ENCODE assay signal across 16 cellular contexts in the genomic region with DNA sequence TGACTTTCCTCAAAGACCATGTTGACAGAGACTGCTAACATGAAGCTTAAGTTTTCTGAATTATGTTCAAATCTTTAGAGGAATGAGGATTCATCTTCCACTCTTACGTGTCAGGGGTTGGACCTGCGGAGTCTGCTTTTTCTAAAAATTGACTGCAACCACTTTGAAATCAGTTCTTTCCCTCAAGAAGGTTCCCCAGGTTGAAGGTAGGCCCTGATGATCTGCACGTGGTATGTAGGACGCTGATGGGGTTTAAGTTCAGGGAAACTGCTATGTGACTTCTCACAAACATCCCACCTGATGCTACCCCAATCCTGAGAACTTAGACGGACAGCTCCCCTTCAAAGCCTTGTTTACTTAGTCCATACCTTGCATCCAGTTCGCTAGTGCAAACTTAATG. TPM values are rescaled to one million over a fixed set of nuclear protein-coding genes. Genes with fewer than 3 reads are reported as not detected.
A peak's percentile ranks its signal among the peaks of the same experiment; 100 is the strongest.
DNase-seq lines count a peak whose midpoint lies in the region; ATAC-seq, FAIRE-seq and TF ChIP-seq lines count a peak whose summit lies in the region.
"Had no signal": no experiment of that assay in that cellular context is flagged by ENCODE, and none has a peak within 500 bp of the region (broad histone marks: within the 10 kb centered on the region; RNA-seq: fewer than 3 reads in every experiment).

No MANE protein-coding gene starts in this region.

- H3K4me2 ChIP-seq in GM12878 (ENCODE audit: control insufficient read depth, insufficient read depth) = no peak overlapping the region
- H3K4me2 ChIP-seq in GM23248 (ENCODE audit: unreplicated experiment) = no peak overlapping the region

- BruUV-seq in GM12878 (replicated peaks; lab: Mats Ljungman, UMichigan) = no TSS peak

- CTCF ChIA-PET in GM12878 (lab: Yijun Ruan, JAX) = interaction anchor here (1.0 kb wide), 1 partner anchor 11 kb away, joined by 3 read pairs; no protein-coding TSS in a partner anchor

- H3K9me3 Mint-ChIP-seq in stimulated activated naive CD8-positive, alpha-beta T cell treated with anti-CD3 and anti-CD28 coated beads, Interleukin-15, Interleukin-2, amounts not matched to agents 100 ng/mL and 50 ng/mL, for 24 hours = no peaks in the 10 kb centered on the region
- H3K9me3 Mint-ChIP-seq in stimulated activated naive CD8-positive, alpha-beta T cell treated with anti-CD3 and anti-CD28 coated beads, Interleukin-15, amount 100 ng/mL, for 72 hours = no peaks in the 10 kb centered on the region
- H3K9me3 Mint-ChIP-seq: dendritic cell treated with granulocyte-macrophage colony-stimulating factor and Interleukin-4, amounts not matched to agents 40 ng/mL and 50 ng/mL, for 4 days; memory B cell had no signal

- peaks cover 34% of the 10 kb centered on the region for H3K79me2 ChIP-seq in GM12878 (ENCODE audit: control insufficient read depth, insufficient read depth, low read length)
- peaks cover 49% of the 10 kb centered on the region for H3K79me2 ChIP-seq in GM23248 (ENCODE audit: insufficient read depth)

- no peak for FAIRE-seq in GM12878 (lab: Jason Lieb, UNC)

- peaks cover 92% of the 10 kb centered on the region for H3F3A ChIP-seq in GM23248 (ENCODE audit: insufficient read depth)

- H3K27ac Mint-ChIP-seq in stimulated activated naive CD8-positive, alpha-beta T cell treated with anti-CD3 and anti-CD28 coated beads, Interleukin-15, Interleukin-2, amounts not matched to agents 100 ng/mL and 50 ng/mL, for 24 hours = peak overlapping the region; percentile 80
- peak overlapping the region in 1 of 2 donors; percentile 86 for H3K27ac Mint-ChIP-seq in stimulated activated naive CD8-positive, alpha-beta T cell treated with anti-CD3 and anti-CD28 coated beads, Interleukin-15, amount 100 ng/mL, for 72 hours
- H3K27ac Mint-ChIP-seq: dendritic cell treated with granulocyte-macrophage colony-stimulating factor and Interleukin-4, amounts not matched to agents 40 ng/mL and 50 ng/mL, for 4 days had no signal

- in situ Hi-C loops in GM12878 (cut with MboI) (no loop called here), GM23248 (cut with MboI) (no loop called here)

- H3K9me3 ChIP-seq in GM12878 (replicated peaks; ENCODE audit: control insufficient read depth, insufficient read depth, low read length) (no peaks in the 10 kb centered on the region), GM23248 (ENCODE audit: low read depth) (no peaks in the 10 kb centered on the region), testis (no peaks in the 10 kb centered on the region)
- H3K9me3 ChIP-seq: esophagus squamous epithelium, suprapubic skin had no signal

- H3K4me3 ChIP-seq in GM12878 (no peak overlapping the region), GM23248 (no peak overlapping the region), testis (no peak overlapping the region)
- H3K4me3 ChIP-seq: esophagus squamous epithelium, suprapubic skin had no signal

- H2AFZ ChIP-seq in GM12878 (ENCODE audit: control insufficient read depth, low read depth, low read length) (no peak overlapping the region), GM23248 (no peak overlapping the region)

- TF ChIP-seq CTCF in GM12878 (IDR thresholded peaks at IDR 0.05 in 2 of 3, conservative IDR thresholded peaks at IDR 0.05 in 1 of 3; ENCODE audit: control insufficient read depth in 2 of 3, extremely low read depth in 1 of 3, insufficient read depth in 1 of 3, low read depth in 3 of 3, low read length in 3 of 3) = no peak
- no peak for TF ChIP-seq CTCF in testis (IDR thresholded peaks at IDR 0.05)

- no peak overlapping the region for H3K4me3 Mint-ChIP-seq in stimulated activated naive CD8-positive, alpha-beta T cell treated with anti-CD3 and anti-CD28 coated beads, Interleukin-15, Interleukin-2, amounts not matched to agents 100 ng/mL and 50 ng/mL, for 24 hours
- no peak overlapping the region for H3K4me3 Mint-ChIP-seq in stimulated activated naive CD8-positive, alpha-beta T cell treated with anti-CD3 and anti-CD28 coated beads, Interleukin-15, amount 100 ng/mL, for 72 hours
- H3K4me3 Mint-ChIP-seq: dendritic cell treated with granulocyte-macrophage colony-stimulating factor and Interleukin-4, amounts not matched to agents 40 ng/mL and 50 ng/mL, for 4 days; memory B cell had no signal

- TF ChIP-seq POLR2A in GM12878 (IDR thresholded peaks at IDR 0.05; ENCODE audit: low read depth, low read length) = no peak
- no peak for TF ChIP-seq POLR2A in testis (IDR thresholded peaks at IDR 0.05)

- H4K20me1 ChIP-seq in GM12878 (ENCODE audit: control insufficient read depth, insufficient read depth) (peaks cover 10% of the 10 kb centered on the region), GM23248 (ENCODE audit: insufficient read depth) (peaks cover 11% of the 10 kb centered on the region)

- no peak for ATAC-seq in stimulated activated naive CD8-positive, alpha-beta T cell treated with anti-CD3 and anti-CD28 coated beads, Interleukin-15, amount 100 ng/mL, for 72 hours
- ATAC-seq in GM12878 (no peak), sciatic nerve (no peak)
- ATAC-seq: right cardiac atrium had no signal

- no peaks in the 10 kb centered on the region for H3K27me3 Mint-ChIP-seq in stimulated activated naive CD8-positive, alpha-beta T cell treated with anti-CD3 and anti-CD28 coated beads, Interleukin-15, Interleukin-2, amounts not matched to agents 100 ng/mL and 50 ng/mL, for 24 hours
- H3K27me3 Mint-ChIP-seq in stimulated activated naive CD8-positive, alpha-beta T cell treated with anti-CD3 and anti-CD28 coated beads, Interleukin-15, amount 100 ng/mL, for 72 hours = no peaks in the 10 kb centered on the region
- H3K27me3 Mint-ChIP-seq: dendritic cell treated with granulocyte-macrophage colony-stimulating factor and Interleukin-4, amounts not matched to agents 40 ng/mL and 50 ng/mL, for 4 days; memory B cell had no signal

- DNase-seq in stimulated activated naive CD8-positive, alpha-beta T cell treated with anti-CD3 and anti-CD28 coated beads, Interleukin-15, amount 100 ng/mL, for 72 hours = no peak
- DNase-seq in GM12878 (ENCODE audit: low read depth, low spot score) = no peak
- DNase-seq in sciatic nerve (ENCODE audit: low spot score) = no peak
- DNase-seq in GM23248 = no peak
- no peak for DNase-seq in testis
- DNase-seq: activated gamma-delta T cell, brain microvascular endothelial cell, esophagus squamous epithelium, NCI-H2029 treated with DMSO at 0.1 percent for 48 hours, NCI-H510A treated with DMSO at 0.1 percent for 48 hours, OCI-M1, right cardiac atrium had no signal

- no peaks in the 10 kb centered on the region for H3K9me2 ChIP-seq in GM23248 (ENCODE audit: insufficient read depth)

- H3K4me1 Mint-ChIP-seq in stimulated activated naive CD8-positive, alpha-beta T cell treated with anti-CD3 and anti-CD28 coated beads, Interleukin-15, Interleukin-2, amounts not matched to agents 100 ng/mL and 50 ng/mL, for 24 hours (ENCODE audit: low read depth) = peaks cover 47% of the 10 kb centered on the region
- H3K4me1 Mint-ChIP-seq in stimulated activated naive CD8-positive, alpha-beta T cell treated with anti-CD3 and anti-CD28 coated beads, Interleukin-15, amount 100 ng/mL, for 72 hours = peaks cover 44% of the 10 kb centered on the region

- TF ChIP-seq RAD21 in GM12878 (IDR thresholded peaks at IDR 0.05; ENCODE audit: insufficient read depth, low read depth, low read length) = no peak

- peaks cover 41 to 50% of the 10 kb centered on the region in 2 experiments for H3K36me3 ChIP-seq in GM12878 (ENCODE audit: control insufficient read depth in 2 of 2, insufficient read depth in 2 of 2, low read length in 1 of 2)
- H3K36me3 ChIP-seq in GM23248 (ENCODE audit: low read depth) = peaks cover 60% of the 10 kb centered on the region
- no peaks in the 10 kb centered on the region for H3K36me3 ChIP-seq in testis (ENCODE audit: low read depth, missing control alignments)

- TF ChIP-seq EP300 in GM12878 (IDR thresholded peaks at IDR 0.05; ENCODE audit: borderline replicate concordance in 1 of 2, control insufficient read depth in 1 of 2, low read depth in 2 of 2, low read length in 2 of 2) = no peak

- SMC1A ChIA-PET in GM12878 (lab: Charles Lee; ENCODE audit: uncharacterized antibody, unreplicated experiment) = no interaction called here

- POLR2A ChIA-PET in GM12878 (lab: Charles Lee) = interaction anchor here (1.8 kb wide), 1 partner anchor 14 kb away, joined by 7 read pairs; a partner anchor contains a TSS

- RAD21 ChIA-PET in GM12878 (lab: Charles Lee; ENCODE audit: unreplicated experiment) = no interaction called here

- H3K27me3 ChIP-seq in GM12878 (replicated peaks in 1 of 2; ENCODE audit: control insufficient read depth in 2 of 2, insufficient read depth in 2 of 2, low read length in 1 of 2) (no peaks in the 10 kb centered on the region), GM23248 (replicated peaks; ENCODE audit: insufficient read depth) (no peaks in the 10 kb centered on the region), testis (no peaks in the 10 kb centered on the region)
- H3K27me3 ChIP-seq: brain microvascular endothelial cell, esophagus squamous epithelium, suprapubic skin had no signal

- H3K36me3 Mint-ChIP-seq in stimulated activated naive CD8-positive, alpha-beta T cell treated with anti-CD3 and anti-CD28 coated beads, Interleukin-15, Interleukin-2, amounts not matched to agents 100 ng/mL and 50 ng/mL, for 24 hours (ENCODE audit: low read depth) = peaks cover 75% of the 10 kb centered on the region

- H3K9ac ChIP-seq in GM12878 (ENCODE audit: control insufficient read depth, insufficient read depth, low read length) (no peak overlapping the region), GM23248 (no peak overlapping the region)

- H3K27ac ChIP-seq in GM12878 (ENCODE audit: control insufficient read depth, insufficient read depth) (no peak overlapping the region), GM23248 (no peak overlapping the region), testis (no peak overlapping the region)
- H3K27ac ChIP-seq: brain microvascular endothelial cell, esophagus squamous epithelium, suprapubic skin had no signal

- intact Hi-C loops in GM12878 (cut with micrococcal nuclease; ENCODE audit: unreplicated experiment) = no loop called here
- intact Hi-C loops in sciatic nerve (cut with DNase I) = no loop called here
- intact Hi-C loops in testis (cut with DNase I; ENCODE audit: low total_unique reads) = no loop called here

- 67% methylated on average over 6 of the region's 6 CpGs for WGBS in GM12878 (ENCODE audit: insufficient coverage, insufficient replicate concordance, low lambda C conversion rate, missing lambda C conversion rate)
- 78 to 85% methylated on average over 6 of the region's 6 CpGs for WGBS in GM23248 (ENCODE audit: low coverage in 1 of 2, low lambda C conversion rate in 2 of 2, missing lambda C conversion rate in 2 of 2), 2 experiments
- 79 to 83% methylated on average over 6 of the region's 6 CpGs for WGBS in testis, 2 donors

- peaks cover 6% of the 10 kb centered on the region for H3K4me1 ChIP-seq in GM12878 (ENCODE audit: control insufficient read depth, insufficient read depth, low read length)
- peaks cover 11% of the 10 kb centered on the region for H3K4me1 ChIP-seq in GM23248 (ENCODE audit: insufficient read depth)
- peaks cover 2% of the 10 kb centered on the region for H3K4me1 ChIP-seq in testis

RNA-seq across cellular contexts. Expression of a gene that starts 7.2 kb away (rescaled TPM):
- 1,060 and 1,082 TPM in 2 replicates for total RNA-seq in GM12878 (2013; cell fraction: nucleolus; rRNA removed)
- total RNA-seq in GM12878 (2014; rRNA removed) (6,385 and 6,584 TPM in 2 replicates), GM12878 (2014; rRNA removed; fragmentation: Illumina TruSeq; extraction: Trizol) (4,111 and 4,251 TPM in 2 replicates), GM12878 (2021) (2,742 and 2,873 TPM in 2 replicates), sciatic nerve (1,122 TPM), testis (1,000 to 10,000 TPM in 1 of 2 donors, 100 to 1,000 TPM in 1; 777 to 1,606 TPM)
- 2,498 TPM for polyA plus RNA-seq in GM12878 (2011; ENCODE audit: low read depth)
- polyA plus RNA-seq in GM12878 (2011; rRNA removed) (2,058 and 4,963 TPM in 2 replicates), GM12878 (2014; fragmentation: Illumina TruSeq; extraction: Trizol) (2,869 and 4,083 TPM in 2 replicates), GM12878 (2014; fragmentation: Nextera tagmentation; extraction: Ambion mirVana) (1,000 to 10,000 TPM; 3,729 to 5,412 TPM), GM12878 (2014; rRNA removed) (5,813 and 5,897 TPM in 2 replicates), GM12878 (2016; fragmentation: Nextera tagmentation; extraction: Ambion mirVana) (1,000 to 10,000 TPM; 1,365 to 1,424 TPM), GM23248 (2016; fragmentation: Nextera tagmentation; extraction: Ambion mirVana) (837 and 864 TPM in 2 replicates), testis (ENCODE audit: insufficient read depth, low read depth, low replicate concordance) (1,149 TPM)
- 6,471 and 7,747 TPM in 2 replicates for polyA plus RNA-seq in GM12878 (2011; cell fraction: cytosol; rRNA removed)
- 2,792 and 3,345 TPM in 2 replicates for polyA plus RNA-seq in GM12878 (2011; cell fraction: nucleus; rRNA removed)
- polyA plus RNA-seq in GM12878 (2012) = 4,319 and 4,635 TPM in 2 replicates
- polyA minus RNA-seq in GM12878 (2011; rRNA and poly(A)+ RNA removed) = 6,568 and 9,193 TPM in 2 replicates
- 1,862 and 1,930 TPM in 2 replicates for polyA minus RNA-seq in GM12878 (2011; cell fraction: cytosol; rRNA and poly(A)+ RNA removed)
- polyA minus RNA-seq in GM12878 (2011; cell fraction: nucleus; rRNA and poly(A)+ RNA removed) = 910 and 1,213 TPM in 2 replicates
- 2,598 and 3,224 TPM in 2 replicates for total RNA-seq in GM23248 (2014; rRNA removed; shearing (Covaris generic))

RNA-seq across cellular contexts. Expression of a gene that starts 13.4 kb away (rescaled TPM):
- 30.1 and 34.3 TPM in 2 replicates for total RNA-seq in GM12878 (2013; cell fraction: nucleolus; rRNA removed)
- total RNA-seq in GM12878 (2014; rRNA removed) (16.0 and 17.2 TPM in 2 replicates), GM12878 (2014; rRNA removed; fragmentation: Illumina TruSeq; extraction: Trizol) (10.5 and 10.6 TPM in 2 replicates), GM12878 (2021) (24.6 and 28.9 TPM in 2 replicates), sciatic nerve (24.6 TPM), testis (10 to 100 TPM; 39.6 to 53.1 TPM)
- polyA plus RNA-seq in GM12878 (2011; ENCODE audit: low read depth) = 11.5 TPM
- polyA plus RNA-seq in GM12878 (2011; rRNA removed) (14.8 and 17.7 TPM in 2 replicates), GM12878 (2014; fragmentation: Illumina TruSeq; extraction: Trizol) (9.4 and 10.6 TPM in 2 replicates), GM12878 (2014; fragmentation: Nextera tagmentation; extraction: Ambion mirVana) (1 to 10 TPM; 1.0 to 3.2 TPM), GM12878 (2014; rRNA removed) (21.5 and 24.4 TPM in 2 replicates), GM12878 (2016; fragmentation: Nextera tagmentation; extraction: Ambion mirVana) (1 to 10 TPM; 5.2 to 5.5 TPM), GM23248 (2016; fragmentation: Nextera tagmentation; extraction: Ambion mirVana) (3.8 and 4.3 TPM in 2 replicates), testis (ENCODE audit: insufficient read depth, low read depth, low replicate concordance) (61.5 TPM)
- polyA plus RNA-seq in GM12878 (2011; cell fraction: cytosol; rRNA removed) = 16.4 and 21.9 TPM in 2 replicates
- polyA plus RNA-seq in GM12878 (2011; cell fraction: nucleus; rRNA removed) = 173 and 195 TPM in 2 replicates
- polyA plus RNA-seq in GM12878 (2012) = 21.7 and 28.2 TPM in 2 replicates
- 8.6 and 10.9 TPM in 2 replicates for polyA minus RNA-seq in GM12878 (2011; rRNA and poly(A)+ RNA removed)
- 6.8 and 7.5 TPM in 2 replicates for polyA minus RNA-seq in GM12878 (2011; cell fraction: cytosol; rRNA and poly(A)+ RNA removed)
- 16.0 and 24.7 TPM in 2 replicates for polyA minus RNA-seq in GM12878 (2011; cell fraction: nucleus; rRNA and poly(A)+ RNA removed)
- 17.5 and 18.6 TPM in 2 replicates for total RNA-seq in GM23248 (2014; rRNA removed; shearing (Covaris generic))

RNA-seq across cellular contexts. Expression of a gene that starts 24.5 kb away (rescaled TPM):
- 46.6 and 48.5 TPM in 2 replicates for total RNA-seq in GM12878 (2013; cell fraction: nucleolus; rRNA removed)
- total RNA-seq in GM12878 (2014; rRNA removed) (6.5 and 7.1 TPM in 2 replicates), GM12878 (2014; rRNA removed; fragmentation: Illumina TruSeq; extraction: Trizol) (10.1 and 11.5 TPM in 2 replicates), GM12878 (2021) (8.4 and 8.6 TPM in 2 replicates), sciatic nerve (14.1 TPM), testis (10 to 100 TPM; 28.4 to 32.8 TPM)
- polyA plus RNA-seq in GM12878 (2011; ENCODE audit: low read depth) = 5.9 TPM
- polyA plus RNA-seq in GM12878 (2011; rRNA removed) (24.3 and 34.0 TPM in 2 replicates), GM12878 (2014; fragmentation: Illumina TruSeq; extraction: Trizol) (12.4 and 14.7 TPM in 2 replicates), GM12878 (2014; fragmentation: Nextera tagmentation; extraction: Ambion mirVana) (1 to 10 TPM; 1.4 to 3.4 TPM), GM12878 (2014; rRNA removed) (11.6 and 13.4 TPM in 2 replicates), GM12878 (2016; fragmentation: Nextera tagmentation; extraction: Ambion mirVana) (1 to 10 TPM; 6.8 to 7.9 TPM), GM23248 (2016; fragmentation: Nextera tagmentation; extraction: Ambion mirVana) (4.1 and 5.3 TPM in 2 replicates), testis (ENCODE audit: insufficient read depth, low read depth, low replicate concordance) (19.3 TPM)
- polyA plus RNA-seq in GM12878 (2011; cell fraction: cytosol; rRNA removed) = 12.3 and 13.7 TPM in 2 replicates
- 31.5 and 38.7 TPM in 2 replicates for polyA plus RNA-seq in GM12878 (2011; cell fraction: nucleus; rRNA removed)
- 10.7 and 12.3 TPM in 2 replicates for polyA plus RNA-seq in GM12878 (2012)
- 19.5 and 28.6 TPM in 2 replicates for polyA minus RNA-seq in GM12878 (2011; rRNA and poly(A)+ RNA removed)
- 6.1 and 7.9 TPM in 2 replicates for polyA minus RNA-seq in GM12878 (2011; cell fraction: cytosol; rRNA and poly(A)+ RNA removed)
- 15.4 and 24.9 TPM in 2 replicates for polyA minus RNA-seq in GM12878 (2011; cell fraction: nucleus; rRNA and poly(A)+ RNA removed)
- total RNA-seq in GM23248 (2014; rRNA removed; shearing (Covaris generic)) = 6.6 and 7.8 TPM in 2 replicates

RNA-seq across cellular contexts. Expression of a gene that starts 31.5 kb away (rescaled TPM):
- total RNA-seq in GM12878 (2013; cell fraction: nucleolus; rRNA removed) = 0.59 and 0.84 TPM in 2 replicates
- total RNA-seq in GM12878 (2014; rRNA removed) = 0.54 and 1.1 TPM in 2 replicates
- 0.22 and 0.46 TPM in 2 replicates for total RNA-seq in GM12878 (2014; rRNA removed; fragmentation: Illumina TruSeq; extraction: Trizol)
- total RNA-seq in GM12878 (2021) = 0.38 and 0.96 TPM in 2 replicates
- 1.1 TPM for polyA plus RNA-seq in GM12878 (2011; ENCODE audit: low read depth)
- 1.6 TPM in 2 replicates for polyA plus RNA-seq in GM12878 (2011; rRNA removed)
- polyA plus RNA-seq in GM12878 (2011; cell fraction: cytosol; rRNA removed) = 0.97 and 1.0 TPM in 2 replicates
- polyA plus RNA-seq in GM12878 (2011; cell fraction: nucleus; rRNA removed) = 2.2 and 2.4 TPM in 2 replicates
- 0.87 and 1.7 TPM in 2 replicates for polyA plus RNA-seq in GM12878 (2012)
- 0.32 and 0.33 TPM in 2 replicates for polyA plus RNA-seq in GM12878 (2014; fragmentation: Illumina TruSeq; extraction: Trizol)
- under 1 TPM; 0.02 to 0.20 TPM for polyA plus RNA-seq in GM12878 (2014; fragmentation: Nextera tagmentation; extraction: Ambion mirVana)
- 0.84 and 1.1 TPM in 2 replicates for polyA plus RNA-seq in GM12878 (2014; rRNA removed)
- 1 to 10 TPM in 1 of 2 experiments, under 1 TPM in 1; 0.44 to 1.3 TPM for polyA plus RNA-seq in GM12878 (2016; fragmentation: Nextera tagmentation; extraction: Ambion mirVana)
- 0.80 and 0.88 TPM in 2 replicates for polyA minus RNA-seq in GM12878 (2011; rRNA and poly(A)+ RNA removed)
- polyA minus RNA-seq in GM12878 (2011; cell fraction: cytosol; rRNA and poly(A)+ RNA removed) = 0.83 and 1.1 TPM in 2 replicates
- polyA minus RNA-seq in GM12878 (2011; cell fraction: nucleus; rRNA and poly(A)+ RNA removed) = 0.73 and 1.5 TPM in 2 replicates
- total RNA-seq in sciatic nerve = 3.2 TPM
- 1.4 and 6.8 TPM in 2 replicates for total RNA-seq in GM23248 (2014; rRNA removed; shearing (Covaris generic))
- 2.5 and 3.1 TPM in 2 replicates for polyA plus RNA-seq in GM23248 (2016; fragmentation: Nextera tagmentation; extraction: Ambion mirVana)
- under 1 TPM; 0.43 to 0.87 TPM for total RNA-seq in testis
- 0.47 TPM for polyA plus RNA-seq in testis (ENCODE audit: insufficient read depth, low read depth, low replicate concordance)
